Comparison of ENCODE assay signal across 9 cellular contexts in the genomic region with DNA sequence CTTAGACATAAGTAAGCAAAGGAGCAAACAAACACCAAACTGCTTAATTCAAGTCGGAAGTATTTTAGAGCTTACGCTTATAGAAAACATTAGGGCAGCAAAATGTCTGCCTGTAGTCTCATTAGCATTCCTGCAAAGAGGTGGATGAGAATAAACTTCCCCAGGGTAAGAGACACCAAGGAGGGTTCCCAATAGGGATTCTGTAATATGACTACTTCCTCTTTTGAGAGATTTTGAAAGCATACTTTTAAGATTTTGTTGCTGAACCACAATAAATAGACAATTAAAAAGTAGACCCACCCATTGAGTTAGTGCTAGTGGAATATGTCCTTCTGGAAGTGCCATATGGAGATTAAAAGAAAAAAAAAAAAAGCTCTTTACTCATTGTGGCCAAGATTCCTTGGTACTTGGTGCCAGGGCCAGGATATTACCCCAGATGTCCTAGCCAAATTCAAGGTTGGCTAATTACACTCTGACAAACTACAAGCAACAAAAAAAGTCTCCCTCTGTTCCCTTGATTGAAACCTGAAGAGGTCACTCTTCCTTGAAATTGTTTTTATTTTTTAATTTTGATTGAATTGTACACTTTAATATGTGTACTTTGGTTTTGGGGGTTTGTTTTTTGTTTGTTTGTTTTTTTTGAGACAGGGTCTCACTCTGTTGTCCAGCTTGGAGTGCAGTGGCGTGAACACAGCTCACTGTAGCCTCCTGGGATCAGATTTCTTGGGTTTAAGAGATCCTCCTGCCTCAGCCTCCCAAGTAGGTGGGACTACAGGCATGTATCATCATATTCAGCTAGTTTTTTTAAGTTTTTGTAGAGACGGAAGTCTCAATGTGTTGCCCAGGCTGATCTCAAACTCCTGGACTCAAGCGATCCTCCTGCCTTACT. TPM values are rescaled to one million over a fixed set of nuclear protein-coding genes. Genes with fewer than 3 reads are reported as not detected.
DNase-seq lines count a peak whose midpoint lies in the region; ATAC-seq and TF ChIP-seq lines count a peak whose summit lies in the region.
"Had no signal": no experiment of that assay in that cellular context is flagged by ENCODE, and none has a peak within 500 bp of the region (broad histone marks: within the 10 kb centered on the region; RNA-seq: fewer than 3 reads in every experiment).

No MANE protein-coding gene starts in this region.

- H3K27me3 Mint-ChIP-seq in CD14-positive monocyte (ENCODE audit: low read depth in 3 of 3): peaks cover 0 to 2% (median 0%) of the 10 kb centered on the region in 3 donors
- H3K27me3 Mint-ChIP-seq in activated naive CD8-positive, alpha-beta T cell treated with anti-CD3 and anti-CD28 coated beads, Interleukin-2, amount 50 U/mL, for 24 hours: no peaks in the 10 kb centered on the region
- no peaks in the 10 kb centered on the region for H3K27me3 Mint-ChIP-seq in nephron (ENCODE audit: low read depth)

- no peak for ATAC-seq in activated naive CD8-positive, alpha-beta T cell treated with anti-CD3 and anti-CD28 coated beads, Interleukin-2, amount 50 U/mL, for 24 hours
- ATAC-seq in GM21619 (IDR thresholded peaks at IDR 0.05; ENCODE audit: unreplicated experiment): no peak

- TF ChIP-seq CTCF in CD14-positive monocyte (IDR thresholded peaks at IDR 0.05) (no peak), nephron (IDR thresholded peaks at IDR 0.05; ENCODE audit: unreplicated experiment in 3 of 3) (no peak), testis (IDR thresholded peaks at IDR 0.05) (no peak)

- no peak overlapping the region for H3K9ac ChIP-seq in HUES6 (ENCODE audit: low read length)

- no peaks in the 10 kb centered on the region for H3K27me3 ChIP-seq in HUES6 (ENCODE audit: control insufficient read depth, insufficient read depth, low read length)
- H3K27me3 ChIP-seq in testis: no peaks in the 10 kb centered on the region

- peaks cover 18% of the 10 kb centered on the region for H3K4me1 Mint-ChIP-seq in CD14-positive monocyte
- peaks cover 34% of the 10 kb centered on the region for H3K4me1 Mint-ChIP-seq in activated naive CD8-positive, alpha-beta T cell treated with anti-CD3 and anti-CD28 coated beads, Interleukin-2, amount 50 U/mL, for 24 hours
- H3K4me1 Mint-ChIP-seq in nephron: peaks cover 15% of the 10 kb centered on the region

- H3K4me3 ChIP-seq in HUES6 (ENCODE audit: low read depth, low read length) (no peak overlapping the region), testis (no peak overlapping the region)

- H3K36me3 Mint-ChIP-seq in CD14-positive monocyte (peaks cover 10 to 21% of the 10 kb centered on the region in 2 donors), nephron (ENCODE audit: low read depth) (peaks cover 4% of the 10 kb centered on the region)
- H3K36me3 Mint-ChIP-seq in activated naive CD8-positive, alpha-beta T cell treated with anti-CD3 and anti-CD28 coated beads, Interleukin-2, amount 50 U/mL, for 24 hours (ENCODE audit: low read depth): peaks cover 5% of the 10 kb centered on the region

- H3K4me3 Mint-ChIP-seq in CD14-positive monocyte (no peak overlapping the region), nephron (no peak overlapping the region)
- H3K4me3 Mint-ChIP-seq in activated naive CD8-positive, alpha-beta T cell treated with anti-CD3 and anti-CD28 coated beads, Interleukin-2, amount 50 U/mL, for 24 hours: no peak overlapping the region

- 76 to 85% methylated on average over 5 of the region's 5 CpGs for WGBS in testis, 2 donors

- H3K36me3 ChIP-seq in HUES6 (ENCODE audit: control insufficient read depth, insufficient read depth, low read length): no peaks in the 10 kb centered on the region
- no peaks in the 10 kb centered on the region for H3K36me3 ChIP-seq in testis (ENCODE audit: low read depth, missing control alignments)

- peak overlapping the region; percentile 26; the same call in 1 of the 2 replicates for H3K27ac ChIP-seq in HUES6 (ENCODE audit: low read depth, low read length)
- H3K27ac ChIP-seq in testis: peak overlapping the region in 1 of 2 donors; percentile 44

- no peak for DNase-seq in CD14-positive monocyte (ENCODE audit: low spot score)
- DNase-seq in activated naive CD8-positive, alpha-beta T cell treated with anti-CD3 and anti-CD28 coated beads, Interleukin-2, amount 50 U/mL, for 24 hours: no peak
- DNase-seq in posterior vena cava (ENCODE audit: low spot score): no peak
- no peak for DNase-seq in testis
- no peak for DNase-seq in NCI-H1417 treated with DMSO at 0.1 percent for 48 hours (lab: John Stamatoyannopoulos, UW)
- DNase-seq: NCI-H226 had no signal

- H3K9me3 ChIP-seq in HUES6 (ENCODE audit: control insufficient read depth, insufficient read depth, low read depth, low read length): peaks cover 4% of the 10 kb centered on the region; the same call in 1 of the 2 replicates
- H3K9me3 ChIP-seq in testis: no peaks in the 10 kb centered on the region

- intact Hi-C loops in CD14-positive monocyte (cut with micrococcal nuclease): no loop called here
- intact Hi-C loops in posterior vena cava (cut with DNase I): no loop called here
- intact Hi-C loops in testis (cut with DNase I; ENCODE audit: low total_unique reads): no loop called here

- H3K4me1 ChIP-seq in HUES6 (ENCODE audit: control insufficient read depth, insufficient read depth, low read length) (no peaks in the 10 kb centered on the region; the same call in 1 of the 2 replicates), testis (peaks cover 5% of the 10 kb centered on the region)

- peak overlapping the region; percentile 80 to 89 (median 83) for H3K27ac Mint-ChIP-seq in CD14-positive monocyte
- peak overlapping the region; percentile 80 for H3K27ac Mint-ChIP-seq in activated naive CD8-positive, alpha-beta T cell treated with anti-CD3 and anti-CD28 coated beads, Interleukin-2, amount 50 U/mL, for 24 hours
- peak overlapping the region in 2 of 3 experiments; percentile 17 to 30 for H3K27ac Mint-ChIP-seq in nephron

- TF ChIP-seq POLR2A in testis (IDR thresholded peaks at IDR 0.05): no peak

- H3K9me3 Mint-ChIP-seq in CD14-positive monocyte (peaks cover 0 to 6% (median 0%) of the 10 kb centered on the region in 7 donors), nephron (no peaks in the 10 kb centered on the region)
- no peaks in the 10 kb centered on the region for H3K9me3 Mint-ChIP-seq in activated naive CD8-positive, alpha-beta T cell treated with anti-CD3 and anti-CD28 coated beads, Interleukin-2, amount 50 U/mL, for 24 hours

RNA-seq across cellular contexts. Expression of a gene that starts 8.7 kb away (rescaled TPM):
- 10 to 100 TPM in 1 of 2 donors, 1 to 10 TPM in 1; 6.7 to 12.9 TPM for polyA plus RNA-seq in CD14-positive monocyte
- total RNA-seq in posterior vena cava: 100 to 1,000 TPM; 141 to 226 TPM
- total RNA-seq in testis: 10 to 100 TPM; 51.9 to 66.5 TPM
- 25.1 TPM for polyA plus RNA-seq in testis (ENCODE audit: insufficient read depth, low read depth, low replicate concordance)

Comparison
In these comparisons a context has a peak if more than half of its experiments do, and no peak if none do; other contexts are left out.
1. H3K27ac Mint-ChIP-seq: peak in every context shown above with its lines; median percentile 83 in CD14-positive monocyte; 80 in activated naive CD8-positive, alpha-beta T cell treated with anti-CD3 and anti-CD28 coated beads, Interleukin-2, amount 50 U/mL, for 24 hours; 24 in nephron.